Comparison of ENCODE assay signal across 8 cellular contexts in the genomic region with DNA sequence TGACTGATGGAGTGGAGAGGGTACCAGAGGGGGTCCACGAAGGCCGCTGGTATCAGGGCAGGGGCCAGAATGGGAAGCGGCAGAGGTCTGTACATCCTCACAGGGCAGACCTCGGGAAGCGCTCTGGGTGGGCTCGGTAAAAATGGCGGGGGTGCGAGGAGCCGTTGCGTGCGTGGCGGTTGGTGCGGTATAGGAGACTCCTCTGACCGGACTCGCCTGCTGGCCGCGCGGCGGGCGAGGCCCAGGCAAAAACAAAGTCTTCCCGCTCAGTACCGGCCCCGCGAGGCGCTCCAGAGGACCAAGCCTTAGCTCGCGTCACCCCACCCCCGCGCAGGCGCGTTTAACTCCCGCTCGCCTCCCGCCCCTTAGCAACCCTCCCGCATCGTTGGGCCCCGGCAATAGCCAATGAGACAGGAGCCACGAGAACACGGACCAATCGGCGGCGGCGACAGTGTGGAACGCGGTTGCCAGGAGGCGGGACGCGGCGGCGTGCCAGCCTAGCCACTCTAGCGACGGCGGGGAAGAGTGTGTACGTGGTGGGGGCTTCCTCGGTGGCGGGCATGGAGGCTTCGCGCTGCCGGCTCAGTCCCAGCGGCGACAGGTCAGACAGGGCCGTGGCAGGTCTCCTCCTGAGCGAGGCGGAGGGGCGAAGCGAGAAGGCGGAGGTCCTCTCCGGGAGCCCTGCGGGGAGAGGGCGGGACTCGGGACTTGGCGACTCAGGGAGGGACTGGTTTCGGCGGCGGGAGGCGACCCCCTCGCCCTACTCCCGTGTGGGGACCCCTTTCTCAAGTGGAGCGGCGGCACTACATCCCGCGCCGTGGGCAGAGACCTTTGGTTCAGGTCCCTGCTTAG. TPM values are rescaled to one million over a fixed set of nuclear protein-coding genes. Genes with fewer than 3 reads are reported as not detected.
DNase-seq lines count a peak whose midpoint lies in the region; ATAC-seq lines count a peak whose summit lies in the region.

A gene with protein sequence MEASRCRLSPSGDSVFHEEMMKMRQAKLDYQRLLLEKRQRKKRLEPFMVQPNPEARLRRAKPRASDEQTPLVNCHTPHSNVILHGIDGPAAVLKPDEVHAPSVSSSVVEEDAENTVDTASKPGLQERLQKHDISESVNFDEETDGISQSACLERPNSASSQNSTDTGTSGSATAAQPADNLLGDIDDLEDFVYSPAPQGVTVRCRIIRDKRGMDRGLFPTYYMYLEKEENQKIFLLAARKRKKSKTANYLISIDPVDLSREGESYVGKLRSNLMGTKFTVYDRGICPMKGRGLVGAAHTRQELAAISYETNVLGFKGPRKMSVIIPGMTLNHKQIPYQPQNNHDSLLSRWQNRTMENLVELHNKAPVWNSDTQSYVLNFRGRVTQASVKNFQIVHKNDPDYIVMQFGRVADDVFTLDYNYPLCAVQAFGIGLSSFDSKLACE (plus strand): TSS at position 504 of the 852 bp plus-strand sequence. CDS start 57 bp downstream, at position 561.

- peak; percentile 99 for ATAC-seq in GM21360 (IDR thresholded peaks at IDR 0.05; ENCODE audit: unreplicated experiment)

- in situ Hi-C loops in endometrial microvascular endothelial cells (cut with HindIII; ENCODE audit: inconsistent ontology term, low pct_unique_long_range_greater_than_20kb, low sequenced_read_pairs): no loop called here

- DNase-seq in COR-L47 (lab: John Stamatoyannopoulos, UW) (peak; percentile 93), HT1080 (ENCODE audit: low read depth) (peak; percentile 93), NOMO-1 treated with DMSO at 0.1 percent for 48 hours (lab: John Stamatoyannopoulos, UW; ENCODE audit: unreplicated experiment) (peak; percentile 92), mesenteric fat pad (ENCODE audit: low spot score) (peak; percentile 100)
- peak; percentile 98 for DNase-seq in activated CD8-positive, alpha-beta memory T cell treated with anti-CD3 and anti-CD28 coated beads, Interleukin-2, amount 50 U/mL, for 24 hours (ENCODE audit: extremely low read depth)
- DNase-seq in stimulated activated CD8-positive, alpha-beta memory T cell treated with anti-CD3 and anti-CD28 coated beads, Interleukin-15, amount 100 ng/mL, for 24 hours (ENCODE audit: low read depth): peak; percentile 96

RNA-seq across cellular contexts. Expression of the gene that starts here (rescaled TPM):
- 15.5 and 18.2 TPM in 2 replicates for total RNA-seq in HT1080 (2014; rRNA removed; shearing (Covaris generic))
- 16.1 and 18.2 TPM in 2 replicates for polyA plus RNA-seq in HT1080 (2015; cell fraction: cytosol; rRNA removed)
- 20.4 and 20.8 TPM in 2 replicates for polyA plus RNA-seq in HT1080 (2015; cell fraction: nucleus; rRNA removed)
- total RNA-seq in endometrial microvascular endothelial cells (ENCODE audit: inconsistent ontology term) (16.1 TPM), mesenteric fat pad (18.0 TPM)

Comparison
In these comparisons a context has a peak if more than half of its experiments do, and no peak if none do; other contexts are left out.
1. Peak in every context shown above with its lines: DNase-seq and ATAC-seq.